In the genomic region with DNA sequence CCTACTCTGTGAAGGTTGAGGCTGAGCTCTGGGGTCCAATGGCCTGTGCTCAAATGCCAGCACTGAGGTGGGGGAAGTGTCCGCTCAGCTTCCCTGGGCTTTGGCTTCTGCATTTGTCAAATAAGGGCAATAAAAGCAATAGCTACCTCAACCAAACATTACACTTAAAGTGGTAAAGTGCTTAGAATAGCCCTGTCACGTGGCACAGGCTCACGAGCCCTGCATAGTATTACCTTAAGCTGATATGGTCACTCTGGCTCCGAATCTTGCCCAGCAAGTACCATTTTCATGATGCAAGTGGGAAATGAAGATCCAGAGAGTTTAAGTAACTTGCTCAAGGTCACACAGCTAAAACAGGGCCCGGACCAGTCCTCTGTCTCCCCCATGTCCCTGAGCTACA, we compare ENCODE assay signal across 23 cellular contexts.
DNase-seq lines count a peak whose midpoint lies in the region; ATAC-seq and TF ChIP-seq lines count a peak whose summit lies in the region.
"Had no signal": no experiment of that assay in that cellular context is flagged by ENCODE, and none has a peak within 500 bp of the region (broad histone marks: within the 10 kb centered on the region; RNA-seq: fewer than 3 reads in every experiment).

No MANE protein-coding gene starts in this region.

- H4K5ac ChIP-seq in H9 (ENCODE audit: insufficient read length, low read depth, low read length): no peak overlapping the region

- H3T11ph ChIP-seq in H9 (ENCODE audit: low read length): no peak overlapping the region

- H3K79me2 ChIP-seq in H9 (ENCODE audit: insufficient read depth, low read length): no peaks in the 10 kb centered on the region

- H3K4me3 Mint-ChIP-seq in stimulated activated naive CD8-positive, alpha-beta T cell treated with anti-CD3 and anti-CD28 coated beads, Interleukin-15, amount 100 ng/mL, for 72 hours: no peak overlapping the region
- no peak overlapping the region for H3K4me3 Mint-ChIP-seq in activated CD4-positive, alpha-beta memory T cell treated with anti-CD3 and anti-CD28 coated beads for 36 hours
- H3K4me3 Mint-ChIP-seq in H9: no peak overlapping the region
- H3K4me3 Mint-ChIP-seq: CD14-positive monocyte; CD4-positive, alpha-beta T cell; GM23338; HFFc6 had no signal

- H2AFZ ChIP-seq in neuronal stem cell (ENCODE audit: low read length) (no peak overlapping the region), H9 (ENCODE audit: low read length) (no peak overlapping the region)
- H2AFZ ChIP-seq: GM23338 had no signal

- no peak for TF ChIP-seq POLR2A in transverse colon (IDR thresholded peaks at IDR 0.05)

- no peak for TF ChIP-seq EP300 in transverse colon (IDR thresholded peaks at IDR 0.05; ENCODE audit: low read depth)

- H3K27ac Mint-ChIP-seq in stimulated activated naive CD8-positive, alpha-beta T cell treated with anti-CD3 and anti-CD28 coated beads, Interleukin-15, amount 100 ng/mL, for 72 hours: peak overlapping the region; percentile 55 to 64
- no peak overlapping the region for H3K27ac Mint-ChIP-seq in activated CD4-positive, alpha-beta memory T cell treated with anti-CD3 and anti-CD28 coated beads for 36 hours
- H3K27ac Mint-ChIP-seq in H9: no peak overlapping the region
- H3K27ac Mint-ChIP-seq: CD14-positive monocyte; CD4-positive, alpha-beta T cell; GM23338; HFFc6 had no signal

- H3K79me1 ChIP-seq in neuronal stem cell (ENCODE audit: low read depth, low read length) (no peaks in the 10 kb centered on the region), H9 (ENCODE audit: insufficient read depth, low read depth, low read length, poor library complexity, severe bottlenecking) (no peaks in the 10 kb centered on the region)

- no peak overlapping the region for H4K91ac ChIP-seq in neuronal stem cell (ENCODE audit: low read depth, low read length, poor library complexity)
- no peak overlapping the region for H4K91ac ChIP-seq in H9 (ENCODE audit: insufficient read length, low read depth, low read length)

- H3K4ac ChIP-seq in neuronal stem cell (ENCODE audit: low read length) (no peak overlapping the region), H9 (ENCODE audit: low read depth, low read length) (no peak overlapping the region)

- H4K8ac ChIP-seq in neuronal stem cell (ENCODE audit: low read depth, low read length): no peak overlapping the region
- H4K8ac ChIP-seq in H9 (replicated peaks; ENCODE audit: insufficient read length, low read depth, low read length): no peak overlapping the region

- H3K23ac ChIP-seq in neuronal stem cell (ENCODE audit: low read depth, low read length, poor library complexity) (peak overlapping the region; percentile 12), H9 (ENCODE audit: insufficient read length, low read depth, low read length) (no peak overlapping the region)

- H3K4me2 ChIP-seq in neuronal stem cell (ENCODE audit: insufficient read depth, low read length, poor library complexity, severe bottlenecking): no peak overlapping the region
- H3K4me2 ChIP-seq in H9 (ENCODE audit: insufficient read depth, insufficient read length, low read length): no peak overlapping the region
- H3K4me2 ChIP-seq: A549; BLaER1 treated with 17β-estradiol and CSF1 and Interleukin-3, amounts not matched to agents 10 nM and 100 nM; GM23338 had no signal

- peak overlapping the region; percentile 73 for H3K18ac ChIP-seq in neuronal stem cell (ENCODE audit: low read length)
- no peak overlapping the region for H3K18ac ChIP-seq in H9 (ENCODE audit: insufficient read length, low read depth, low read length)

- H2BK5ac ChIP-seq in neuronal stem cell (ENCODE audit: low read length) (no peak overlapping the region), H9 (ENCODE audit: insufficient read length, low read length) (no peak overlapping the region)

- no CpG with 5 or more reads among the region's 5 CpGs for WGBS in neuronal stem cell (ENCODE audit: extremely low coverage in 2 of 2, insufficient read length in 2 of 2, insufficient replicate concordance in 1 of 2), 2 donors
- WGBS in transverse colon (ENCODE audit: low coverage in 1 of 2), 2 donors: 39% methylated on average over 5 of the region's 5 CpGs; no CpG with 5 or more reads in 1 of the 2 donors
- no CpG with 5 or more reads among the region's 5 CpGs for WGBS in H9 (ENCODE audit: extremely low coverage, insufficient read length, low lambda C conversion rate)

- no peak for ATAC-seq in stimulated activated naive CD8-positive, alpha-beta T cell treated with anti-CD3 and anti-CD28 coated beads, Interleukin-15, amount 100 ng/mL, for 72 hours
- ATAC-seq in stimulated activated naive CD8-positive, alpha-beta T cell treated with anti-CD3 and anti-CD28 coated beads, Interleukin-15, Interleukin-2, amounts not matched to agents 100 U/mL and 50 U/mL, for 24 hours: no peak
- ATAC-seq in left lung: peak; percentile 66
- ATAC-seq: A549, GM23338 had no signal

- H3K27ac ChIP-seq in left lung (no peak overlapping the region), neuronal stem cell (replicated peaks; ENCODE audit: low read length) (no peak overlapping the region), transverse colon (no peak overlapping the region), H9 (ENCODE audit: insufficient read length, low read depth, low read length) (no peak overlapping the region)
- H3K27ac ChIP-seq: A549; BLaER1 treated with 17β-estradiol and CSF1 and Interleukin-3, amounts not matched to agents 10 nM and 100 nM had no signal

- intact Hi-C loops in left lung (cut with DNase I): no loop called here
- intact Hi-C loops in transverse colon (cut with DNase I; ENCODE audit: low total_unique reads): no loop called here
- intact Hi-C loops in activated CD4-positive, alpha-beta memory T cell treated with anti-CD3 and anti-CD28 coated beads for 36 hours (cut with micrococcal nuclease): no loop called here

- H2BK15ac ChIP-seq in neuronal stem cell (ENCODE audit: low read length) (no peak overlapping the region), H9 (ENCODE audit: low read depth, low read length) (no peak overlapping the region)

- H2BK120ac ChIP-seq in neuronal stem cell (ENCODE audit: low read depth, low read length) (no peak overlapping the region), H9 (ENCODE audit: low read depth, low read length, poor library complexity, severe bottlenecking) (no peak overlapping the region)

- H3K36me3 Mint-ChIP-seq in activated CD4-positive, alpha-beta memory T cell treated with anti-CD3 and anti-CD28 coated beads for 36 hours: no peaks in the 10 kb centered on the region
- H3K36me3 Mint-ChIP-seq in H9 (ENCODE audit: insufficient read depth in 1 of 3, low read depth in 3 of 3): no peaks in the 10 kb centered on the region
- H3K36me3 Mint-ChIP-seq: CD14-positive monocyte had no signal

- TF ChIP-seq CTCF in left lung (IDR thresholded peaks at IDR 0.05) (no peak), transverse colon (IDR thresholded peaks at IDR 0.05) (no peak), H9 (conservative IDR thresholded peaks at IDR 0.05) (no peak)

- peaks cover 7% of the 10 kb centered on the region for H3K4me1 Mint-ChIP-seq in stimulated activated naive CD8-positive, alpha-beta T cell treated with anti-CD3 and anti-CD28 coated beads, Interleukin-15, amount 100 ng/mL, for 72 hours
- no peaks in the 10 kb centered on the region for H3K4me1 Mint-ChIP-seq in activated CD4-positive, alpha-beta memory T cell treated with anti-CD3 and anti-CD28 coated beads for 36 hours (ENCODE audit: low read depth)
- H3K4me1 Mint-ChIP-seq in H9: no peaks in the 10 kb centered on the region; a peak in 1 of 4 replicates
- H3K4me1 Mint-ChIP-seq: GM23338 had no signal

- H3K9me3 Mint-ChIP-seq in stimulated activated naive CD8-positive, alpha-beta T cell treated with anti-CD3 and anti-CD28 coated beads, Interleukin-15, amount 100 ng/mL, for 72 hours: no peaks in the 10 kb centered on the region
- no peaks in the 10 kb centered on the region for H3K9me3 Mint-ChIP-seq in activated CD4-positive, alpha-beta memory T cell treated with anti-CD3 and anti-CD28 coated beads for 36 hours
- no peaks in the 10 kb centered on the region for H3K9me3 Mint-ChIP-seq in H9
- H3K9me3 Mint-ChIP-seq: CD14-positive monocyte; CD4-positive, alpha-beta T cell; GM23338; HFFc6 had no signal

- no peaks in the 10 kb centered on the region for H3K23me2 ChIP-seq in H9 (ENCODE audit: insufficient read length, low read depth, low read length, poor library complexity, severe bottlenecking)

- no peaks in the 10 kb centered on the region for H3K27me3 ChIP-seq in left lung
- no peaks in the 10 kb centered on the region for H3K27me3 ChIP-seq in neuronal stem cell (ENCODE audit: control insufficient read depth in 3 of 3, insufficient read depth in 3 of 3, low read depth in 1 of 3, low read length in 3 of 3)
- no peaks in the 10 kb centered on the region for H3K27me3 ChIP-seq in transverse colon
- H3K27me3 ChIP-seq in H9 (ENCODE audit: insufficient read depth, low read length): no peaks in the 10 kb centered on the region
- H3K27me3 ChIP-seq: BE2C; BLaER1 treated with 17β-estradiol and CSF1 and Interleukin-3, amounts not matched to agents 10 nM and 100 nM had no signal

- H3K9ac ChIP-seq in neuronal stem cell (ENCODE audit: low read depth, low read length, poor library complexity): no peak overlapping the region
- no peak overlapping the region for H3K9ac ChIP-seq in H9 (ENCODE audit: extremely low read depth, insufficient read length, low read length)
- H3K9ac ChIP-seq: BLaER1 treated with 17β-estradiol and CSF1 and Interleukin-3, amounts not matched to agents 10 nM and 100 nM had no signal

- no peak overlapping the region for H3K56ac ChIP-seq in H9 (ENCODE audit: insufficient read length, low read depth, low read length)

- no peak overlapping the region for H2BK12ac ChIP-seq in neuronal stem cell (ENCODE audit: low read length)
- H2BK12ac ChIP-seq in H9 (ENCODE audit: insufficient read length, low read depth, low read length): no peak overlapping the region

- no peak for DNase-seq in stimulated activated naive CD8-positive, alpha-beta T cell treated with anti-CD3 and anti-CD28 coated beads, Interleukin-15, amount 100 ng/mL, for 72 hours
- DNase-seq in stimulated activated naive CD8-positive, alpha-beta T cell treated with anti-CD3 and anti-CD28 coated beads, Interleukin-15, Interleukin-2, amounts not matched to agents 100 U/mL and 50 U/mL, for 24 hours: no peak
- DNase-seq in left lung (no peak), neuronal stem cell (ENCODE audit: low spot score) (no peak), transverse colon (peak; percentile 50), NCI-H82 (lab: John Stamatoyannopoulos, UW) (no peak), H9 (no peak)
- DNase-seq in activated CD4-positive, alpha-beta memory T cell treated with anti-CD3 and anti-CD28 coated beads for 36 hours: no peak
- DNase-seq: 8988T; ACHN; AML-193; BE2C; Calu3; CD4-positive, alpha-beta T cell; COR-L47; DMS53; DND-41; HFFc6 had no signal

- H3K27me3 Mint-ChIP-seq in stimulated activated naive CD8-positive, alpha-beta T cell treated with anti-CD3 and anti-CD28 coated beads, Interleukin-15, amount 100 ng/mL, for 72 hours: peaks cover 15% of the 10 kb centered on the region
- peaks cover 6% of the 10 kb centered on the region for H3K27me3 Mint-ChIP-seq in activated CD4-positive, alpha-beta memory T cell treated with anti-CD3 and anti-CD28 coated beads for 36 hours
- H3K27me3 Mint-ChIP-seq in H9 (ENCODE audit: low read depth): peaks cover 26% of the 10 kb centered on the region

- CTCF ChIA-PET in activated CD4-positive, alpha-beta memory T cell treated with anti-CD3 and anti-CD28 coated beads for 36 hours (lab: Charles Lee): no interaction called here

- POLR2A ChIA-PET in activated CD4-positive, alpha-beta memory T cell treated with anti-CD3 and anti-CD28 coated beads for 36 hours (lab: Charles Lee): no interaction called here

- H2AK5ac ChIP-seq in neuronal stem cell (ENCODE audit: low read depth, low read length) (peak overlapping the region; percentile 40), H9 (ENCODE audit: insufficient read length, low read length) (no peak overlapping the region)

- H3K4me3 ChIP-seq in left lung (no peak overlapping the region), neuronal stem cell (ENCODE audit: low read length in 2 of 2) (no peak overlapping the region), transverse colon (no peak overlapping the region)
- H3K4me3 ChIP-seq: A549; BLaER1 treated with 17β-estradiol and CSF1 and Interleukin-3, amounts not matched to agents 10 nM and 100 nM; GM23338; HAP-1 had no signal

- H3K36me3 ChIP-seq in left lung: no peaks in the 10 kb centered on the region
- no peaks in the 10 kb centered on the region for H3K36me3 ChIP-seq in neuronal stem cell (replicated peaks in 1 of 2; ENCODE audit: control insufficient read depth in 2 of 2, insufficient read depth in 2 of 2, low read length in 2 of 2)
- H3K36me3 ChIP-seq in transverse colon: no peaks in the 10 kb centered on the region
- H3K36me3 ChIP-seq: BE2C; BLaER1 treated with 17β-estradiol and CSF1 and Interleukin-3, amounts not matched to agents 10 nM and 100 nM; HAP-1 had no signal

- in situ Hi-C loops in transverse colon (cut with MboI; ENCODE audit: low pct_ligation_motif_present in 1 of 4, low pct_unique_long_range_greater_than_20kb in 1 of 4, low sequenced_read_pairs in 3 of 4): no loop called here

- H2BK20ac ChIP-seq in H9 (ENCODE audit: low read depth, low read length, poor library complexity, severe bottlenecking): no peak overlapping the region

- H3K4me1 ChIP-seq in left lung (no peaks in the 10 kb centered on the region), neuronal stem cell (ENCODE audit: control insufficient read depth in 2 of 2, insufficient read depth in 1 of 2, low read depth in 1 of 2, low read length in 2 of 2) (peaks cover 2 to 14% of the 10 kb centered on the region in 2 donors), transverse colon (peaks cover 9 to 28% (median 24%) of the 10 kb centered on the region in 4 donors), H9 (ENCODE audit: insufficient read depth, low read length) (no peaks in the 10 kb centered on the region)
- H3K4me1 ChIP-seq: HAP-1 had no signal

- peak overlapping the region; percentile 21 for H3K14ac ChIP-seq in neuronal stem cell (ENCODE audit: low read length)
- no peak overlapping the region for H3K14ac ChIP-seq in H9 (ENCODE audit: insufficient read depth, low read length)

- H3K9me3 ChIP-seq in left lung: no peaks in the 10 kb centered on the region
- no peaks in the 10 kb centered on the region for H3K9me3 ChIP-seq in neuronal stem cell (replicated peaks in 1 of 2; ENCODE audit: control insufficient read depth in 2 of 2, insufficient read depth in 1 of 2, low read depth in 1 of 2, low read length in 2 of 2)
- no peaks in the 10 kb centered on the region for H3K9me3 ChIP-seq in transverse colon
- H3K9me3 ChIP-seq in H9 (ENCODE audit: control insufficient read depth, low read depth, low read length): no peaks in the 10 kb centered on the region
- H3K9me3 ChIP-seq: A549; BE2C; BLaER1 treated with 17β-estradiol and CSF1 and Interleukin-3, amounts not matched to agents 10 nM and 100 nM; HAP-1 had no signal

- no peaks in the 10 kb centered on the region for H4K20me1 ChIP-seq in H9 (ENCODE audit: control insufficient read depth, insufficient read depth, insufficient read length)
- H4K20me1 ChIP-seq: BLaER1 treated with 17β-estradiol and CSF1 and Interleukin-3, amounts not matched to agents 10 nM and 100 nM had no signal

Comparison
In these comparisons a context has a peak if more than half of its experiments do, and no peak if none do; other contexts are left out.
1. H3K27ac Mint-ChIP-seq: peak in stimulated activated naive CD8-positive, alpha-beta T cell treated with anti-CD3 and anti-CD28 coated beads, Interleukin-15, amount 100 ng/mL, for 72 hours (2 of 2); none in activated CD4-positive, alpha-beta memory T cell treated with anti-CD3 and anti-CD28 coated beads for 36 hours (single experiment) and H9 (0 of 3).